22 cellular contexts compared by ENCODE assay signal in the genomic region with DNA sequence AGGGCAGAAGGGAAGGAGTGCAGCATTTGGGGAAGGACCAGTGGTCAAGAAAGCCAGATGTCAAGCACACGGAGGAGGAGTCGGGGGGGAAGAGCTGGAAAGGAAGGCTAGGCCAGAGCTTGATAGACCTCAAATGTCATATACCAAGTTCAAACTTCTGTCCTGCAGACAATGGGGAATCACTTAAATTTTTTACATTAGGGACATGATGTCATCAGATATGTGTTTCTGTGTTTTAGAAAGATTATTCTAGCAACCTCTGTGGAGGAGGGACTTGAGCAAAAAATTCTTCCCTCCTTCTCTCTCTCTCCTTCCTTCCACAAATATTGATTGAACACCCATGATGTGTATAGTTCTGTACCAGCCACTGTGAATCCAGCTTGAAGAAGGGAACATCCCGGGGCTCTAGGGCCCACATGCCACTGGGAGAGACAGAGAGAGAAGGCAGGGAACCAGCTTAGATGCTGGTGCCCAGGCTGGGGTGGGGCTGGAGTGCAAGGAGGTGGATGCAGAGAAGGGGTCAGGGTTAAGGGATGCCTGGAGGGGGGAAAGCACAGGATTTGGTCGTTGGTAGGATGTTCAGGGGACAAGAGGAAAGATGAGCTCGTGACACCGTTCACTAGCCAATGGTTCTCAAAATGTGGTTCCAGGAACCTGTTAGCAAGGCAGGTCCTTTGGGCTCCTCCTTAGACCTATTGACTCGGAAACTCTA. TPM values are rescaled to one million over a fixed set of nuclear protein-coding genes. Genes with fewer than 3 reads are reported as not detected.
DNase-seq lines count a peak whose midpoint lies in the region; ATAC-seq, FAIRE-seq and TF ChIP-seq lines count a peak whose summit lies in the region.
"Had no signal": no experiment of that assay in that cellular context is flagged by ENCODE, and none has a peak within 500 bp of the region (broad histone marks: within the 10 kb centered on the region; RNA-seq: fewer than 3 reads in every experiment).

No MANE protein-coding gene starts in this region.

- FAIRE-seq in HepG2 (lab: Jason Lieb, UNC): no peak
- FAIRE-seq: A549, GM12891, GM18507 had no signal

- H4K20me1 ChIP-seq in HepG2 (ENCODE audit: insufficient read depth, low read length): no peaks in the 10 kb centered on the region

- intact Hi-C loops in HepG2 (cut with micrococcal nuclease; ENCODE audit: unreplicated experiment) (no loop called here), right lobe of liver (cut with DNase I) (no loop called here)

- TF ChIP-seq CTCF in HepG2 (CRISPR knock-in tag; IDR thresholded peaks at IDR 0.05) (no peak), right lobe of liver (IDR thresholded peaks at IDR 0.05) (no peak), WTC11 (IDR thresholded peaks at IDR 0.05) (no peak)

- H3K27me3 ChIP-seq in HepG2 (ENCODE audit: control insufficient read depth in 1 of 2, insufficient read depth in 2 of 2, low read length in 2 of 2) (no peaks in the 10 kb centered on the region), right lobe of liver (no peaks in the 10 kb centered on the region)
- H3K27me3 ChIP-seq: BE2C; BLaER1 treated with 17β-estradiol and CSF1 and Interleukin-3, amounts not matched to agents 10 nM and 100 nM had no signal

- H3K9me3 Mint-ChIP-seq in WTC11: no peaks in the 10 kb centered on the region
- no peaks in the 10 kb centered on the region for H3K9me3 Mint-ChIP-seq in stimulated activated effector memory CD8-positive, alpha-beta T cell treated with anti-CD3 and anti-CD28 coated beads, Interleukin-12 subunit alpha, Interleukin-12 subunit beta, amount 100 ng/mL, for 72 hours
- H3K9me3 Mint-ChIP-seq: CD14-positive monocyte; CD4-positive, alpha-beta T cell; CD8-positive, alpha-beta memory T cell; GM23338; H9; HFFc6 had no signal

- H2AFZ ChIP-seq in HepG2 (ENCODE audit: low read length): no peak overlapping the region
- H2AFZ ChIP-seq: GM23338 had no signal

- no peak overlapping the region for H3K4me3 Mint-ChIP-seq in WTC11
- H3K4me3 Mint-ChIP-seq in stimulated activated effector memory CD8-positive, alpha-beta T cell treated with anti-CD3 and anti-CD28 coated beads, Interleukin-12 subunit alpha, Interleukin-12 subunit beta, amount 100 ng/mL, for 72 hours: no peak overlapping the region
- H3K4me3 Mint-ChIP-seq: CD14-positive monocyte; CD4-positive, alpha-beta T cell; CD8-positive, alpha-beta memory T cell; GM23338; H9; HFFc6 had no signal

- H3K79me2 ChIP-seq in HepG2 (ENCODE audit: insufficient read depth, low read length): no peaks in the 10 kb centered on the region

- H3K27ac Mint-ChIP-seq in WTC11: peak overlapping the region; percentile 40
- H3K27ac Mint-ChIP-seq in stimulated activated effector memory CD8-positive, alpha-beta T cell treated with anti-CD3 and anti-CD28 coated beads, Interleukin-12 subunit alpha, Interleukin-12 subunit beta, amount 100 ng/mL, for 72 hours: peak overlapping the region; percentile 23
- H3K27ac Mint-ChIP-seq: CD14-positive monocyte; CD4-positive, alpha-beta T cell; GM23338; HFFc6 had no signal

- in situ Hi-C loops in HepG2 (cut with HindIII; ENCODE audit: extremely low pct_ligation_motif_present, low pct_unique_long_range_greater_than_20kb): no loop called here

- peaks cover 9% of the 10 kb centered on the region for H3K4me1 ChIP-seq in HepG2 (ENCODE audit: insufficient read depth, low read length)
- no peaks in the 10 kb centered on the region for H3K4me1 ChIP-seq in right lobe of liver
- H3K4me1 ChIP-seq: A549; BE2C; BLaER1 treated with 17β-estradiol and CSF1 and Interleukin-3, amounts not matched to agents 10 nM and 100 nM had no signal

- H3K4me2 ChIP-seq in HepG2 (ENCODE audit: low read depth, low read length): no peak overlapping the region
- H3K4me2 ChIP-seq: A549; BLaER1 treated with 17β-estradiol and CSF1 and Interleukin-3, amounts not matched to agents 10 nM and 100 nM; GM23338 had no signal

- peaks cover 7 to 9% of the 10 kb centered on the region in 2 experiments for H3K36me3 ChIP-seq in HepG2 (replicated peaks in 1 of 2; ENCODE audit: control insufficient read depth in 1 of 2, insufficient read depth in 2 of 2, low read length in 2 of 2)
- peaks cover 0 to 2% (median 0%) of the 10 kb centered on the region in 4 donors for H3K36me3 ChIP-seq in right lobe of liver
- H3K36me3 ChIP-seq: BLaER1 treated with 17β-estradiol and CSF1 and Interleukin-3, amounts not matched to agents 10 nM and 100 nM had no signal

- H3K27ac ChIP-seq in HepG2 (ENCODE audit: extremely low read length, insufficient read depth, low read length) (no peak overlapping the region), right lobe of liver (no peak overlapping the region)
- H3K27ac ChIP-seq: 22Rv1; A549; BLaER1 treated with 17β-estradiol and CSF1 and Interleukin-3, amounts not matched to agents 10 nM and 100 nM had no signal

- 81% methylated on average over 7 of the region's 7 CpGs for WGBS in HepG2 (ENCODE audit: low lambda C conversion rate)
- WGBS in right lobe of liver (ENCODE audit: insufficient coverage, low coverage, low lambda C conversion rate, missing lambda C conversion rate): 63% methylated on average over 6 of the region's 7 CpGs

- no peaks in the 10 kb centered on the region for H3K27me3 Mint-ChIP-seq in WTC11 (ENCODE audit: low read depth)
- H3K27me3 Mint-ChIP-seq: CD4-positive, alpha-beta T cell had no signal

- H3K36me3 Mint-ChIP-seq in WTC11: no peaks in the 10 kb centered on the region
- no peaks in the 10 kb centered on the region for H3K36me3 Mint-ChIP-seq in stimulated activated effector memory CD8-positive, alpha-beta T cell treated with anti-CD3 and anti-CD28 coated beads, Interleukin-12 subunit alpha, Interleukin-12 subunit beta, amount 100 ng/mL, for 72 hours
- H3K36me3 Mint-ChIP-seq: CD14-positive monocyte; CD8-positive, alpha-beta memory T cell had no signal

- no peak for ATAC-seq in HepG2
- no peak for ATAC-seq in right lobe of liver
- no peak for ATAC-seq in WTC11
- no peak for ATAC-seq in stimulated activated effector memory CD8-positive, alpha-beta T cell treated with anti-CD3 and anti-CD28 coated beads, Interleukin-12 subunit alpha, Interleukin-12 subunit beta, amount 100 ng/mL, for 72 hours

- H3K9ac ChIP-seq in HepG2 (ENCODE audit: insufficient read depth, low read depth, low read length): no peak overlapping the region
- H3K9ac ChIP-seq: BLaER1 treated with 17β-estradiol and CSF1 and Interleukin-3, amounts not matched to agents 10 nM and 100 nM had no signal

- TF ChIP-seq EP300 in HepG2 (IDR thresholded peaks at IDR 0.05; ENCODE audit: low read depth in 2 of 2, low read length in 2 of 2) (no peak), HepG2 (CRISPR knock-in tag; IDR thresholded peaks at IDR 0.05; ENCODE audit: borderline replicate concordance) (no peak)

- no peaks in the 10 kb centered on the region; the same call in 1 of the 2 replicates for H3K4me1 Mint-ChIP-seq in WTC11
- no peaks in the 10 kb centered on the region for H3K4me1 Mint-ChIP-seq in stimulated activated effector memory CD8-positive, alpha-beta T cell treated with anti-CD3 and anti-CD28 coated beads, Interleukin-12 subunit alpha, Interleukin-12 subunit beta, amount 100 ng/mL, for 72 hours
- H3K4me1 Mint-ChIP-seq: CD8-positive, alpha-beta memory T cell had no signal

- no peak for TF ChIP-seq POLR2A in HepG2 (IDR thresholded peaks at IDR 0.05; ENCODE audit: insufficient read depth in 1 of 2, low read depth in 2 of 2, low read length in 2 of 2)
- no peak for TF ChIP-seq POLR2A in right lobe of liver (IDR thresholded peaks at IDR 0.05)

- DNase-seq in HepG2 (ENCODE audit: low spot score) (no peak), right lobe of liver (no peak), WTC11 (ENCODE audit: low spot score) (no peak), hypothalamus (lab: John Stamatoyannopoulos, UW) (no peak), 8988T (no peak)
- DNase-seq in stimulated activated effector memory CD8-positive, alpha-beta T cell treated with anti-CD3 and anti-CD28 coated beads, Interleukin-12 subunit alpha, Interleukin-12 subunit beta, amount 100 ng/mL, for 72 hours (ENCODE audit: low spot score in 2 of 2): no peak
- DNase-seq: ACHN; AML-193; BE2C; CD4-positive, alpha-beta T cell; CD8-positive, alpha-beta memory T cell; DMS79 treated with DMSO at 0.1 percent for 48 hours; GF-D8; HFFc6 had no signal

- POLR2A ChIA-PET in HepG2 (lab: Yijun Ruan, JAX): interaction anchor here (0.6 kb wide), 1 partner anchor 42 kb away, joined by 3 read pairs; no protein-coding TSS in a partner anchor
- POLR2A ChIA-PET in WTC11 (lab: Charles Lee): no interaction called here

- CTCF ChIA-PET in HepG2 (lab: Yijun Ruan, JAX; ENCODE audit: low intra/inter-chr PET ratio, low total read pairs): interaction anchor here (2.1 kb wide), 1 partner anchor 223 kb away, joined by 22 read pairs; no protein-coding TSS in a partner anchor
- CTCF ChIA-PET in WTC11 (lab: Charles Lee): interaction anchor here (0.9 to 4.1 kb wide), 12 partner anchors 13 to 225 kb away, joined by 3 to 31 read pairs (median 6); no protein-coding TSS in a partner anchor

- H3K9me3 ChIP-seq in HepG2 (ENCODE audit: low read length) (no peaks in the 10 kb centered on the region), right lobe of liver (no peaks in the 10 kb centered on the region)
- H3K9me3 ChIP-seq: A549; BE2C; BLaER1 treated with 17β-estradiol and CSF1 and Interleukin-3, amounts not matched to agents 10 nM and 100 nM had no signal

- TF ChIP-seq RAD21 in HepG2 (CRISPR knock-in tag; IDR thresholded peaks at IDR 0.05): no peak

- BruUV-seq in HepG2 (replicated peaks; lab: Mats Ljungman, UMichigan): no TSS peak

- H3K4me3 ChIP-seq in HepG2 (replicated peaks in 1 of 3; ENCODE audit: insufficient read depth in 1 of 3, low read depth in 2 of 3, low read length in 3 of 3) (no peak overlapping the region), right lobe of liver (no peak overlapping the region)
- H3K4me3 ChIP-seq: A549; BLaER1 treated with 17β-estradiol and CSF1 and Interleukin-3, amounts not matched to agents 10 nM and 100 nM; GM23338 had no signal

RNA-seq across cellular contexts. Expression of a gene that starts 19.8 kb away (rescaled TPM):
- 46.2 and 56.5 TPM in 2 replicates for total RNA-seq in HepG2 (2016; rRNA removed; fragmentation: Illumina TruSeq; extraction: Trizol)
- 6.6 and 7.3 TPM in 2 replicates for total RNA-seq in HepG2 (2016; cell fraction: cytosol; rRNA removed; fragmentation: Illumina TruSeq; extraction: Trizol; ENCODE audit: low read depth)
- total RNA-seq in HepG2 (2016; cell fraction: insoluble cytoplasmic fraction; rRNA removed; fragmentation: Illumina TruSeq; extraction: Trizol): 45.1 and 55.7 TPM in 2 replicates
- 15.6 and 16.1 TPM in 2 replicates for total RNA-seq in HepG2 (2016; cell fraction: membrane; rRNA removed; fragmentation: Illumina TruSeq; extraction: Trizol)
- 31.3 and 35.6 TPM in 2 replicates for total RNA-seq in HepG2 (2016; cell fraction: nucleus; rRNA removed; fragmentation: Illumina TruSeq; extraction: Trizol)
- polyA plus RNA-seq in HepG2 (2011; rRNA removed): 45.2 and 50.5 TPM in 2 replicates
- polyA plus RNA-seq in HepG2 (2011; cell fraction: cytosol; rRNA removed): 37.7 and 43.1 TPM in 2 replicates
- polyA plus RNA-seq in HepG2 (2011; cell fraction: nucleus; rRNA removed): 28.8 and 29.0 TPM in 2 replicates
- 29.3 and 35.7 TPM in 2 replicates for polyA plus RNA-seq in HepG2 (2012)
- polyA plus RNA-seq in HepG2 (2016; cell fraction: cytosol; fragmentation: Illumina TruSeq; extraction: Trizol; ENCODE audit: low read depth): 4.9 and 5.0 TPM in 2 replicates
- 57.6 and 57.7 TPM in 2 replicates for polyA plus RNA-seq in HepG2 (2016; cell fraction: insoluble cytoplasmic fraction; fragmentation: Illumina TruSeq; extraction: Trizol; ENCODE audit: low read depth)
- 9.6 and 9.7 TPM in 2 replicates for polyA plus RNA-seq in HepG2 (2016; cell fraction: membrane; fragmentation: Illumina TruSeq; extraction: Trizol; ENCODE audit: low read depth)
- 41.9 and 45.1 TPM in 2 replicates for polyA plus RNA-seq in HepG2 (2016; cell fraction: nucleus; fragmentation: Illumina TruSeq; extraction: Trizol; ENCODE audit: insufficient read depth, low read depth)
- polyA minus RNA-seq in HepG2 (2011; rRNA and poly(A)+ RNA removed; ENCODE audit: low replicate concordance): 89.7 and 103 TPM in 2 replicates
- polyA minus RNA-seq in HepG2 (2011; cell fraction: cytosol; rRNA and poly(A)+ RNA removed): 24.4 and 25.0 TPM in 2 replicates
- 26.8 and 34.2 TPM in 2 replicates for polyA minus RNA-seq in HepG2 (2011; cell fraction: nucleus; rRNA and poly(A)+ RNA removed)
- 10 to 100 TPM; 11.8 to 16.7 (median 13.5) TPM for total RNA-seq in right lobe of liver
- total RNA-seq in WTC11 (2021): 22.5 to 24.9 TPM (median 24.7 TPM) in 3 replicates
